In the genomic region with DNA sequence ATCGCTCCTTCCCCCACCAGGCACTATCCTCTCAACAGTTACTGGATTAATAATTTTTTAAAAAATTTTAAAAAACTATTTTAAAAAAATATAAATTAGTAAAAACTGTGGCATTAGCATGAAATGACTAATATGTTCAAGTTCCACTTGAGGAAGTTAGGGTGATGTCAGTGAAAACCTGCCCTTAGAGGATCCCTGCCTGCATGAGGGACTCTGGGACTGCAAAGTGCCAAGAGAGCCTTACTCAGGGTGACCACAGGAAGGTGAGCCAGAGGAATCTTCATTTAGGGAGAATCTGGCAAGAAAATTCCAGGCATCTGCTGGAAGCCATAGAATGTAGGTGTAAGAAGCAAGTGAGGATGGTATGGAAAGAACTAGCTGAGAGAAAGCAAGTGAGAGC, we compare ENCODE assay signal across 14 cellular contexts.
"Had no signal": no experiment of that assay in that cellular context is flagged by ENCODE, and none has a peak within 500 bp of the region (broad histone marks: within the 10 kb centered on the region; RNA-seq: fewer than 3 reads in every experiment).

No MANE protein-coding gene starts in this region.

- H3K9me3 ChIP-seq: gastrocnemius medialis, thoracic aorta, upper lobe of right lung had no signal

- H3K4me1 ChIP-seq: gastrocnemius medialis, parathyroid adenoma, upper lobe of right lung had no signal

- H3K36me3 ChIP-seq: gastrocnemius medialis, thoracic aorta, upper lobe of right lung had no signal

- H3K4me3 ChIP-seq: gastrocnemius medialis, thoracic aorta, upper lobe of right lung had no signal

- H2AFZ ChIP-seq: parathyroid adenoma had no signal

- H3K27ac ChIP-seq: gastrocnemius medialis, parathyroid adenoma, thoracic aorta, upper lobe of right lung had no signal

- DNase-seq: activated CD4-positive, alpha-beta T cell treated with anti-CD3 and anti-CD28 coated beads, Interleukin-2, amount 10 ng/mL, durations not matched to agents 7 days and 5 days; activated gamma-delta T cell treated with Interleukin-2 at 50 U/mL for 16 hours; amniotic stem cell; central memory CD4-positive, alpha-beta T cell; cortex of kidney; effector CD4-positive, alpha-beta T cell; gastrocnemius medialis; stimulated activated CD4-positive, alpha-beta T cell treated with anti-CD3 and anti-CD28 coated beads, Interleukin-12 subunit alpha, Interleukin-12 subunit beta, amount 100 ng/mL, for 4 hours; stimulated activated CD4-positive, alpha-beta T cell treated with anti-CD3 and anti-CD28 coated beads, Interleukin-2, amount 100 ng/mL, for 24 hours; upper lobe of right lung had no signal

- ATAC-seq: gastrocnemius medialis; left lobe of liver; stimulated activated effector memory CD8-positive, alpha-beta T cell treated with anti-CD3 and anti-CD28 coated beads, Interleukin-12 subunit alpha, Interleukin-12 subunit beta, amount 100 ng/mL, for 72 hours had no signal

- H3K79me2 ChIP-seq: parathyroid adenoma had no signal

- H3K9ac ChIP-seq: parathyroid adenoma had no signal

- H3K27me3 ChIP-seq: gastrocnemius medialis, upper lobe of right lung had no signal
